In genomic region chr4:25421819-25422511, GRCh38 we compare ENCODE assay signal across 18 cellular contexts. TPM values are rescaled to one million over a fixed set of nuclear protein-coding genes. Genes with fewer than 3 reads are reported as not detected.
DNase-seq lines count a peak whose midpoint lies in the region; ATAC-seq and TF ChIP-seq lines count a peak whose summit lies in the region.
"Had no signal": no experiment of that assay in that cellular context is flagged by ENCODE, and none has a peak within 500 bp of the region (broad histone marks: within the 10 kb centered on the region; RNA-seq: fewer than 3 reads in every experiment).

No MANE protein-coding gene starts in this region.

- peaks cover 4% of the 10 kb centered on the region for H3K4me1 Mint-ChIP-seq in activated CD4-positive, alpha-beta memory T cell treated with anti-CD3 and anti-CD28 coated beads for 36 hours (ENCODE audit: low read depth)
- peaks cover 13% of the 10 kb centered on the region for H3K4me1 Mint-ChIP-seq in activated CD4-positive, alpha-beta memory T cell treated with anti-CD3 and anti-CD28 coated beads, Interleukin-2, amount 10 ng/mL, durations not matched to agents 7 days and 5 days
- peaks cover 0 to 2% of the 10 kb centered on the region in 2 donors for H3K4me1 Mint-ChIP-seq in stimulated activated naive B cell treated with anti-CD40 and anti-IgM and Interleukin-4, amounts not matched to agents 10 μg/mL and 1 μg/mL and 100 μg/mL, for 72 hours
- H3K4me1 Mint-ChIP-seq: WTC11 had no signal

- H3K4me3 Mint-ChIP-seq in activated CD4-positive, alpha-beta memory T cell treated with anti-CD3 and anti-CD28 coated beads for 36 hours, result no peak overlapping the region
- H3K4me3 Mint-ChIP-seq in activated CD4-positive, alpha-beta memory T cell treated with anti-CD3 and anti-CD28 coated beads, Interleukin-2, amount 10 ng/mL, durations not matched to agents 7 days and 5 days, result no peak overlapping the region
- no peak overlapping the region for H3K4me3 Mint-ChIP-seq in stimulated activated naive B cell treated with anti-CD40 and anti-IgM and Interleukin-4, amounts not matched to agents 10 μg/mL and 1 μg/mL and 100 μg/mL, for 72 hours
- H3K4me3 Mint-ChIP-seq: activated naive CD8-positive, alpha-beta T cell; CD4-positive, alpha-beta memory T cell; WTC11 had no signal

- CTCF ChIA-PET in activated CD4-positive, alpha-beta memory T cell treated with anti-CD3 and anti-CD28 coated beads for 36 hours (lab: Charles Lee), result no interaction called here
- CTCF ChIA-PET in activated CD4-positive, alpha-beta memory T cell treated with anti-CD3 and anti-CD28 coated beads, Interleukin-2, amount 10 ng/mL, durations not matched to agents 7 days and 5 days (lab: Charles Lee), result no interaction called here

- peaks cover 17% of the 10 kb centered on the region for H3K36me3 Mint-ChIP-seq in activated CD4-positive, alpha-beta memory T cell treated with anti-CD3 and anti-CD28 coated beads for 36 hours
- H3K36me3 Mint-ChIP-seq in activated CD4-positive, alpha-beta memory T cell treated with anti-CD3 and anti-CD28 coated beads, Interleukin-2, amount 10 ng/mL, durations not matched to agents 7 days and 5 days (ENCODE audit: low read depth), result peaks cover 35% of the 10 kb centered on the region
- H3K36me3 Mint-ChIP-seq in stimulated activated naive B cell treated with anti-CD40 and anti-IgM and Interleukin-4, amounts not matched to agents 10 μg/mL and 1 μg/mL and 100 μg/mL, for 72 hours, result peaks cover 8 to 19% of the 10 kb centered on the region in 2 donors

- intact Hi-C loops in activated CD4-positive, alpha-beta memory T cell treated with anti-CD3 and anti-CD28 coated beads for 36 hours (cut with micrococcal nuclease), result no loop called here
- intact Hi-C loops in dorsolateral prefrontal cortex (cut with DNase I), result no loop called here

- H3K27me3 ChIP-seq in dorsolateral prefrontal cortex, result no peaks in the 10 kb centered on the region
- H3K27me3 ChIP-seq: MG63, Peyer's patch, sigmoid colon had no signal

- no peaks in the 10 kb centered on the region for H3K27me3 Mint-ChIP-seq in activated CD4-positive, alpha-beta memory T cell treated with anti-CD3 and anti-CD28 coated beads for 36 hours
- no peaks in the 10 kb centered on the region for H3K27me3 Mint-ChIP-seq in activated CD4-positive, alpha-beta memory T cell treated with anti-CD3 and anti-CD28 coated beads, Interleukin-2, amount 10 ng/mL, durations not matched to agents 7 days and 5 days
- no peaks in the 10 kb centered on the region for H3K27me3 Mint-ChIP-seq in stimulated activated naive B cell treated with anti-CD40 and anti-IgM and Interleukin-4, amounts not matched to agents 10 μg/mL and 1 μg/mL and 100 μg/mL, for 72 hours
- H3K27me3 Mint-ChIP-seq: activated naive CD8-positive, alpha-beta T cell; CD4-positive, alpha-beta memory T cell had no signal

- H3K27ac ChIP-seq in dorsolateral prefrontal cortex, result no peak overlapping the region
- H3K27ac ChIP-seq: A549, sigmoid colon had no signal

- no peak overlapping the region for H3K4me3 ChIP-seq in dorsolateral prefrontal cortex
- H3K4me3 ChIP-seq: A549, MG63, Peyer's patch, sigmoid colon had no signal

- TF ChIP-seq CTCF in dorsolateral prefrontal cortex (IDR thresholded peaks at IDR 0.05 in 54 of 56, conservative IDR thresholded peaks at IDR 0.05 in 2 of 56; ENCODE audit: low read depth in 1 of 56, partially characterized antibody in 56 of 56), result no peak

- peak overlapping the region; percentile 23 for H3K27ac Mint-ChIP-seq in activated CD4-positive, alpha-beta memory T cell treated with anti-CD3 and anti-CD28 coated beads for 36 hours
- no peak overlapping the region for H3K27ac Mint-ChIP-seq in activated CD4-positive, alpha-beta memory T cell treated with anti-CD3 and anti-CD28 coated beads, Interleukin-2, amount 10 ng/mL, durations not matched to agents 7 days and 5 days
- no peak overlapping the region for H3K27ac Mint-ChIP-seq in stimulated activated naive B cell treated with anti-CD40 and anti-IgM and Interleukin-4, amounts not matched to agents 10 μg/mL and 1 μg/mL and 100 μg/mL, for 72 hours
- H3K27ac Mint-ChIP-seq: activated naive CD8-positive, alpha-beta T cell; CD4-positive, alpha-beta memory T cell; WTC11 had no signal

- no peak for DNase-seq in activated CD4-positive, alpha-beta memory T cell treated with anti-CD3 and anti-CD28 coated beads for 36 hours
- DNase-seq in activated CD4-positive, alpha-beta memory T cell treated with anti-CD3 and anti-CD28 coated beads, Interleukin-2, amount 10 ng/mL, durations not matched to agents 7 days and 5 days, result no peak
- DNase-seq in NOMO-1 treated with dmso at 0.1 percent for 144 hours (lab: John Stamatoyannopoulos, UW; ENCODE audit: unreplicated experiment) (peak; percentile 24), dorsolateral prefrontal cortex (no peak)
- DNase-seq in stimulated activated naive B cell treated with anti-CD40 and anti-IgM and Interleukin-4, amounts not matched to agents 10 μg/mL and 1 μg/mL and 100 μg/mL, for 72 hours, result no peak
- no peak for DNase-seq in stimulated activated CD4-positive, alpha-beta T cell treated with anti-CD3 and anti-CD28 coated beads, Interleukin-2, amount 100 ng/mL, for 48 hours
- DNase-seq: CD4-positive, alpha-beta memory T cell; DMS79 treated with DMSO at 0.1 percent for 48 hours; MG63; NCI-H2081; NCI-H69; sigmoid colon had no signal

- no peaks in the 10 kb centered on the region for H3K9me3 Mint-ChIP-seq in activated CD4-positive, alpha-beta memory T cell treated with anti-CD3 and anti-CD28 coated beads for 36 hours
- H3K9me3 Mint-ChIP-seq in activated CD4-positive, alpha-beta memory T cell treated with anti-CD3 and anti-CD28 coated beads, Interleukin-2, amount 10 ng/mL, durations not matched to agents 7 days and 5 days, result no peaks in the 10 kb centered on the region
- H3K9me3 Mint-ChIP-seq in stimulated activated naive B cell treated with anti-CD40 and anti-IgM and Interleukin-4, amounts not matched to agents 10 μg/mL and 1 μg/mL and 100 μg/mL, for 72 hours, result no peaks in the 10 kb centered on the region
- H3K9me3 Mint-ChIP-seq: CD4-positive, alpha-beta memory T cell; WTC11 had no signal

- POLR2A ChIA-PET in activated CD4-positive, alpha-beta memory T cell treated with anti-CD3 and anti-CD28 coated beads for 36 hours (lab: Charles Lee), result no interaction called here
- POLR2A ChIA-PET in activated CD4-positive, alpha-beta memory T cell treated with anti-CD3 and anti-CD28 coated beads, Interleukin-2, amount 10 ng/mL, durations not matched to agents 7 days and 5 days (lab: Charles Lee), result no interaction called here

- ATAC-seq in HG02870 (IDR thresholded peaks at IDR 0.05; ENCODE audit: unreplicated experiment) (peak; percentile 79), HG02588 (IDR thresholded peaks at IDR 0.05; ENCODE audit: unreplicated experiment) (no peak)
- ATAC-seq in stimulated activated naive B cell treated with anti-CD40 and anti-IgM and Interleukin-4, amounts not matched to agents 10 μg/mL and 1 μg/mL and 100 μg/mL, for 72 hours (replicated peaks), result peak; percentile 75 to 93
- ATAC-seq: A549, WTC11 had no signal

RNA-seq across cellular contexts. Expression of gene ANAPC4, which starts 44.9 kb away (rescaled TPM):
- 10 to 100 TPM; 26.1 to 31.5 TPM for total RNA-seq in activated CD4-positive, alpha-beta memory T cell treated with anti-CD3 and anti-CD28 coated beads for 36 hours
- total RNA-seq in activated CD4-positive, alpha-beta memory T cell treated with anti-CD3 and anti-CD28 coated beads, Interleukin-2, amount 10 ng/mL, durations not matched to agents 7 days and 5 days, result 10 to 100 TPM; 41.0 to 41.2 TPM
- total RNA-seq in dorsolateral prefrontal cortex, result 10 to 100 TPM; 23.6 to 56.0 (median 39.8) TPM
